In the genomic region with DNA sequence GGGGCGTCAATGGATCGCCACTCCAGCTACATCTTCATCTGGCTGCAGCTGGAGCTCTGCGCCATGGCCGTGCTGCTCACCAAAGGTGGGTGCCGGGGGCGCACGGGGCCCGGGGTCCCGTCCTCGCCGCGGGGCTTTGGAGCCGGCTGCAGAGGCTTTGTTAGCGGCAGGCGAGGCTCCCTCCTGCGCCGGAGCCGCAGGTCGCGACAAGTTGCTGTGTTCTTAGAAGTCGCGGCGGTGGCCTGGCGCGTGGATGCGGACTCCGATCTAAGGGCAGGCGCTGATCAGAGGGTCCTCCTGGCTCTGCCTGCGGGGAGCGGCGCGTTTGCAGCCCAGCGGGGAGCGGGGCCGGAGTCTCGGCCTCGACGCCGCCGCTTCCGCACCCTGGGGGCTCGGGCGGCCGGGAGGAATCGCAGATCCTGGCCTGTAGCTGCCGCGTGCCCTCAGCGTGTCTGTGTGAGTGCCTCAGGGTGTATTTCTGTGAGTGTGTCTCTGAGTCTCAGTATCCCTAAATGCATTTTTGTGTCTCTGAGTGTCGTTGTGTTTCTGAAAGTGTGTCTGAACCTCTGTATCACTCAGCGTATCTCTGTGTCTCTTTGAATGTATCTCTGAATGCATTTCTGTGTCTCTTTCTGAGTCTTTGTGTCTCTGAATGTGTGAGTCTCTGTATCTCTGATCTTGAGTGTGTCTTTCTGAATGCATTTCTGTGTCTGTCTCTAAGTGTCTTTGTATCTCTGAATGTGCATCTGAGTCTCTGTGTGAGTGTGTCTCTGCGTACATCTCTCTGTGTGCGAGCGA, we compare ENCODE assay signal across 8 cellular contexts. TPM values are rescaled to one million over a fixed set of nuclear protein-coding genes. Genes with fewer than 3 reads are reported as not detected.
DNase-seq lines count a peak whose midpoint lies in the region; ATAC-seq and TF ChIP-seq lines count a peak whose summit lies in the region.

No MANE protein-coding gene starts in this region.

- H3K4me3 ChIP-seq in prostate gland: peak overlapping the region; percentile 57 to 81

- peaks cover 79% of the 10 kb centered on the region for H3K27me3 Mint-ChIP-seq in activated naive CD8-positive, alpha-beta T cell treated with anti-CD3 and anti-CD28 coated beads for 36 hours

- intact Hi-C loops in left cardiac atrium (cut with DNase I): loop anchor here (5.0 kb wide), 3 partner anchors 129 to 314 kb away; no protein-coding TSS in a partner anchor
- intact Hi-C loops in prostate gland (cut with DNase I): loop anchor here (5.0 to 10.0 kb wide), 3 partner anchors 127 to 624 kb away; no protein-coding TSS in a partner anchor

- H3K4me3 Mint-ChIP-seq in activated naive CD8-positive, alpha-beta T cell treated with anti-CD3 and anti-CD28 coated beads for 36 hours: peak overlapping the region; percentile 72

- no peak overlapping the region for H3K27ac Mint-ChIP-seq in activated naive CD8-positive, alpha-beta T cell treated with anti-CD3 and anti-CD28 coated beads for 36 hours

- H3K27me3 ChIP-seq in prostate gland (replicated peaks; ENCODE audit: insufficient read depth): no peaks in the 10 kb centered on the region

- H3K9me3 ChIP-seq in prostate gland: no peaks in the 10 kb centered on the region

- TF ChIP-seq CTCF in prostate gland (IDR thresholded peaks at IDR 0.05): no peak

- DNase-seq in DMS53 (lab: John Stamatoyannopoulos, UW) (peak; percentile 71), DMS53 treated with DMSO at 0.1 percent for 48 hours (lab: John Stamatoyannopoulos, UW; ENCODE audit: unreplicated experiment) (no peak), NCI-H748 treated with DMSO at 0.1 percent for 48 hours (lab: John Stamatoyannopoulos, UW) (peak; percentile 52), left cardiac atrium (peak; percentile 42), prostate gland (ENCODE audit: low spot score) (peak; percentile 16)
- DNase-seq in activated naive CD8-positive, alpha-beta T cell treated with anti-CD3 and anti-CD28 coated beads for 36 hours: peak; percentile 31
- DNase-seq in effector CD4-positive, alpha-beta T cell: no peak

- no peaks in the 10 kb centered on the region for H3K36me3 ChIP-seq in prostate gland

- H3K27ac ChIP-seq in prostate gland: peak overlapping the region; percentile 33 to 50

- H3K36me3 Mint-ChIP-seq in activated naive CD8-positive, alpha-beta T cell treated with anti-CD3 and anti-CD28 coated beads for 36 hours: no peaks in the 10 kb centered on the region

- TF ChIP-seq POLR2A in prostate gland (IDR thresholded peaks at IDR 0.05): no peak

- H3K4me1 ChIP-seq in prostate gland (replicated peaks): no peaks in the 10 kb centered on the region

- no peaks in the 10 kb centered on the region for H3K9me3 Mint-ChIP-seq in activated naive CD8-positive, alpha-beta T cell treated with anti-CD3 and anti-CD28 coated beads for 36 hours

- H3K4me1 Mint-ChIP-seq in activated naive CD8-positive, alpha-beta T cell treated with anti-CD3 and anti-CD28 coated beads for 36 hours: peaks cover 35% of the 10 kb centered on the region

- 4% methylated on average over 31 of the region's 53 CpGs for WGBS in prostate gland

- ATAC-seq in left cardiac atrium (peak; percentile 8 to 28), HG02870 (IDR thresholded peaks at IDR 0.05; ENCODE audit: unreplicated experiment) (no peak)

RNA-seq across cellular contexts. Expression of a gene that starts 0.8 kb away (rescaled TPM):
- under 1 TPM; 0.44 to 0.68 TPM for total RNA-seq in activated naive CD8-positive, alpha-beta T cell treated with anti-CD3 and anti-CD28 coated beads for 36 hours
- total RNA-seq in left cardiac atrium (10 to 100 TPM; 23.7 to 54.8 TPM), prostate gland (10 to 100 TPM in 1 of 2 donors, 1 to 10 TPM in 1; 3.1 to 58.9 TPM)

Comparison
In these comparisons a context has a peak if more than half of its experiments do, and no peak if none do; other contexts are left out.
1. DNase-seq: peak in DMS53 (single experiment), NCI-H748 treated with DMSO at 0.1 percent for 48 hours (single experiment), activated naive CD8-positive, alpha-beta T cell treated with anti-CD3 and anti-CD28 coated beads for 36 hours (single experiment), left cardiac atrium (single experiment) and prostate gland (single experiment); none in DMS53 treated with DMSO at 0.1 percent for 48 hours (single experiment) and effector CD4-positive, alpha-beta T cell (single experiment).